23 cellular contexts compared by ENCODE assay signal in the genomic region with DNA sequence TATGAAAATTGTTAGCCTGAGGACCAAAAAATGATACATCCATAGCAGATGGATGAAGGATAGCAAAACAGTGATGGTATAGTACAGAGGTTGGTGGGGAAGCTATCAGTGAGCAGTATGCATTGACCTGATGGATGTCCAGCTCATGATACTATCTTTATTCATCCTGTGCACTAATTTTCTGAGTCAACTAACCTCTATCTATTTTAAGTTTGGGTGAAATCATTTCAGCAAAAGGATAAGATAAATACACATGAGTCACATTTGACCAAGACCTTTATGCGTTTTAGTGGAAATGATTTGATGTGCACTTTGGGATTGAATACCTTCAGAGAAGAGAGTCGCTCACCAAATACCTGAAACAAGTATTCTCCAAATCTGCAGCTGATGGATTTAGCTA.
"Had no signal": no experiment of that assay in that cellular context is flagged by ENCODE, and none has a peak within 500 bp of the region (broad histone marks: within the 10 kb centered on the region; RNA-seq: fewer than 3 reads in every experiment).

No MANE protein-coding gene starts in this region.

- H3K9me3 ChIP-seq: SK-N-SH had no signal

- H3K27ac ChIP-seq: KMS-11, RWPE1 had no signal

- H3K4me3 ChIP-seq: K562 had no signal

- DNase-seq: Kasumi-1, MV-4-11, NCI-H1048, NCI-H1105, NCI-H1417, NCI-H146, NCI-H1694 treated with DMSO at 0.1 percent for 48 hours, NCI-H1930, NCI-H2081, NCI-H2107, NCI-H2227 treated with DMSO at 0.1 percent for 48 hours, NCI-H446, NCI-H510A, NCI-H524 treated with DMSO at 0.1 percent for 48 hours, NCI-H69, NCI-H774, SHP77, SK-N-SH, SW 1271 had no signal

- H3K9ac ChIP-seq: KMS-11, SK-N-SH had no signal

- ATAC-seq: HepG2, K562 had no signal

- FAIRE-seq: HepG2, K562 had no signal

- H3K4me2 ChIP-seq: KMS-11, SK-N-SH had no signal
